Comparison of ENCODE assay signal across 26 cellular contexts in the genomic region with DNA sequence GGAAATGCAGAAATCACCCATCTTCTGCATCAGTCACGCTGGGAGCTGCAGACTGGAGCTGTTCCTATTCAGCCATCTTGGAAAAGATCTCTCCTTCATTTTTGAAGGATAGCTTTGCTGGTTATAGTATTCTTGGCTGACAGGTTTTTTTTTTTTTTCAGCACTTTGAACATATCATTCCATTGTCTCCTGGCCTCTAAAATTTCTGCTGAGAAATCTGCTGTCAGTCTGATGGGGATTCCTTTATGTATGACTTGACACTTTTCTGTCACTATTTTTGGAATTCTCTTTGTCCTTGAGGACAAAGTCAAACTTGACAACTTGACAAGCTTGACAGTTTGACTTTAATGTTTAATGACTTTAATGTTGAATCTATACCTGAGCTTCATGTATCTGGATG. TPM values are rescaled to one million over a fixed set of nuclear protein-coding genes. Genes with fewer than 3 reads are reported as not detected.
"Had no signal": no experiment of that assay in that cellular context is flagged by ENCODE, and none has a peak within 500 bp of the region (broad histone marks: within the 10 kb centered on the region; RNA-seq: fewer than 3 reads in every experiment).

No MANE protein-coding gene starts in this region.

- H3K27ac ChIP-seq: breast epithelium, colonic mucosa, Peyer's patch, RWPE1, SJCRH30, WERI-Rb-1 had no signal

- H3K9ac ChIP-seq: SK-N-SH had no signal

- H3K4me1 ChIP-seq: breast epithelium, colonic mucosa, Peyer's patch, SJCRH30 had no signal

- H3K4me2 ChIP-seq: SK-N-SH had no signal

- H3K9me2 ChIP-seq: SK-N-SH had no signal

- H3K9me3 ChIP-seq: colonic mucosa had no signal

- H3K4me3 ChIP-seq: breast epithelium, colonic mucosa, MG63, Peyer's patch, SJCRH30 had no signal

- H3K36me3 ChIP-seq: breast epithelium, colonic mucosa, MG63, Peyer's patch, SJCRH30, WERI-Rb-1 had no signal

- DNase-seq: activated CD4-positive, alpha-beta T cell treated with anti-CD3 and anti-CD28 coated beads for 48 hours; activated CD4-positive, alpha-beta T cell treated with anti-CD3 and anti-CD28 coated beads, Interleukin-2, amount 50 U/mL, for 4 hours; activated CD8-positive, alpha-beta T cell treated with anti-CD3 and anti-CD28 coated beads, Interleukin-2, amount 10 ng/mL, durations not matched to agents 7 days and 5 days; activated effector memory CD4-positive, alpha-beta T cell treated with Interleukin-2 at 50 U/mL for 16 hours; activated naive CD4-positive, alpha-beta T cell; activated T-cell treated with anti-CD3 and anti-CD28 coated beads, Interleukin-2, amount 50 U/mL, for 24 hours; aorta; caudate nucleus; colonic mucosa; MG63; NCI-H1105 treated with DMSO at 0.1 percent for 48 hours; NCI-H1436 treated with DMSO at 0.1 percent for 48 hours; NCI-H187; NCI-H2081; NCI-H510A treated with DMSO at 0.1 percent for 48 hours; NCI-H69; NK-92 treated with Interleukin-12 subunit alpha and Interleukin-12 subunit beta, amount 100 ng/mL, for 24 hours; Peyer's patch; Right ventricle myocardium superior; SJCRH30; SK-N-SH; T-helper 1 cell; WERI-Rb-1 had no signal

- H3K27me3 ChIP-seq: breast epithelium, colonic mucosa, MG63, Peyer's patch, SJCRH30 had no signal

RNA-seq across cellular contexts. Expression of a gene that starts 16.8 kb away (rescaled TPM):
- total RNA-seq: activated CD8-positive, alpha-beta T cell treated with anti-CD3 and anti-CD28 coated beads, Interleukin-2, amount 10 ng/mL, durations not matched to agents 7 days and 5 days; activated T-helper 1 cell treated with anti-CD3 and anti-CD28 coated beads, Interleukin-12 subunit alpha, Interleukin-12 subunit beta, Interleukin-2, Interleukin-4 antibody, amounts not matched to agents 30 ng/mL and 10 ng/mL and 1 ng/mL, durations not matched to agents 14 hours and 24 hours and 36 hours; SJCRH30 had no signal
- polyA plus RNA-seq: SK-N-SH had no signal
